Comparison of ENCODE assay signal across 27 cellular contexts in the genomic region with DNA sequence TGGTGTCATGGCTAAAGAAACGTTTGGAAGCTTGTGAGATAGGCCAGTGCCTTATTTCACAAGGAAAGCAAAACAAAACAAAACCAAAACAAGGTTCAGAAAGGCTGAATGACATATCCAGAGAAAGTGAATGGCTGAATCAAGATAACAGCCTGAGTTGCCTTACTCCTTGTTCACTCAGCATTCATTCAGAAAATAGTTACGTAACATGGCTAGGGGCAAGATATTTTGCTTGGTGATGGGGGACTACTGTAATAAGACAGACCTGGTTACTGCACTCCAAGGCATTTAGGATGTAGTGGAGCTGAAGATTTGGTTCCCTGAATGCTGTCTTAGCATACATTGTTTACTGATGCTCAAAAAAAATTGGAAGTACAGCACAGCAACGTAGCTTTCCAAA. TPM values are rescaled to one million over a fixed set of nuclear protein-coding genes. Genes with fewer than 3 reads are reported as not detected.
"Had no signal": no experiment of that assay in that cellular context is flagged by ENCODE, and none has a peak within 500 bp of the region (broad histone marks: within the 10 kb centered on the region; RNA-seq: fewer than 3 reads in every experiment).

No MANE protein-coding gene starts in this region.

- DNase-seq: activated CD4-positive, alpha-beta memory T cell treated with anti-CD3 and anti-CD28 coated beads, Interleukin-2, amount 10 ng/mL, durations not matched to agents 7 days and 5 days; activated CD4-positive, alpha-beta T cell treated with anti-CD3 and anti-CD28 coated beads, Interleukin-2, amount 10 ng/mL, durations not matched to agents 24 days and 14 days; activated gamma-delta T cell; activated T-cell treated with anti-CD3 and anti-CD28 coated beads, Interleukin-2, amount 50 U/mL, for 72 hours; brain microvascular endothelial cell; colonic mucosa; dorsolateral prefrontal cortex; effector memory CD8-positive, alpha-beta T cell; foreskin keratinocyte; midbrain; nephron progenitor cell; pancreas; stimulated activated CD4-positive, alpha-beta T cell treated with anti-CD3 and anti-CD28 coated beads, Interleukin-15, amount 100 ng/mL, for 24 hours; stimulated activated CD4-positive, alpha-beta T cell treated with anti-CD3 and anti-CD28 coated beads, Interleukin-2, amount 100 ng/mL, for 48 hours; stimulated activated CD8-positive, alpha-beta memory T cell treated with anti-CD3 and anti-CD28 coated beads, Interleukin-4, amount 100 ng/mL, for 48 hours; stimulated activated naive B cell treated with anti-CD40 and anti-IgM and Interleukin-4, amounts not matched to agents 10 μg/mL and 1 μg/mL and 100 μg/mL, for 72 hours; transverse colon had no signal

- H2AFZ ChIP-seq: hepatocyte had no signal

- H3K36me3 ChIP-seq: ascending aorta, colonic mucosa, pancreas, transverse colon, vagina had no signal

- ATAC-seq: activated CD4-positive, CD25-positive, alpha-beta regulatory T cell treated with anti-CD3 and anti-CD28 coated beads, Interleukin-2, amount 50 U/mL, for 24 hours; activated T-cell treated with anti-CD3 and anti-CD28 coated beads, Interleukin-2, amount 50 U/mL, for 72 hours; effector memory CD8-positive, alpha-beta T cell; foreskin keratinocyte; pancreas; sciatic nerve; stimulated activated naive B cell treated with anti-CD40 and anti-IgM and Interleukin-4, amounts not matched to agents 10 μg/mL and 1 μg/mL and 100 μg/mL, for 72 hours had no signal

- H3K4me3 ChIP-seq: ascending aorta, colonic mucosa, dorsolateral prefrontal cortex, hepatocyte, pancreas, smooth muscle cell, transverse colon, vagina had no signal

- H3K4me2 ChIP-seq: hepatocyte, smooth muscle cell had no signal

- H3K9me3 ChIP-seq: ascending aorta, colonic mucosa, pancreas, transverse colon, vagina had no signal

- H3K79me2 ChIP-seq: hepatocyte had no signal

- H3K4me1 ChIP-seq: colonic mucosa, pancreas, transverse colon, vagina had no signal

- H3K27ac ChIP-seq: brain microvascular endothelial cell, colonic mucosa, epithelial cell of prostate, foreskin keratinocyte, hepatocyte, pancreas, transverse colon, vagina, VCaP had no signal

- H3K27me3 ChIP-seq: ascending aorta, brain microvascular endothelial cell, colonic mucosa, dorsolateral prefrontal cortex, foreskin keratinocyte, hepatocyte, pancreas, transverse colon, vagina had no signal

RNA-seq across cellular contexts. Expression of a gene that starts 47.7 kb away (rescaled TPM):
- total RNA-seq: activated CD4-positive, alpha-beta memory T cell treated with anti-CD3 and anti-CD28 coated beads, Interleukin-2, amount 10 ng/mL, durations not matched to agents 7 days and 5 days; activated T-cell treated with anti-CD3 and anti-CD28 coated beads, Interleukin-2, amount 50 U/mL, for 72 hours; ascending aorta; colonic mucosa; hepatocyte; liver; sciatic nerve; smooth muscle cell; temporal lobe; transverse colon; vagina had no signal
- polyA plus RNA-seq: hepatocyte, liver had no signal
